Comparison of ENCODE assay signal across 15 cellular contexts in the genomic region with DNA sequence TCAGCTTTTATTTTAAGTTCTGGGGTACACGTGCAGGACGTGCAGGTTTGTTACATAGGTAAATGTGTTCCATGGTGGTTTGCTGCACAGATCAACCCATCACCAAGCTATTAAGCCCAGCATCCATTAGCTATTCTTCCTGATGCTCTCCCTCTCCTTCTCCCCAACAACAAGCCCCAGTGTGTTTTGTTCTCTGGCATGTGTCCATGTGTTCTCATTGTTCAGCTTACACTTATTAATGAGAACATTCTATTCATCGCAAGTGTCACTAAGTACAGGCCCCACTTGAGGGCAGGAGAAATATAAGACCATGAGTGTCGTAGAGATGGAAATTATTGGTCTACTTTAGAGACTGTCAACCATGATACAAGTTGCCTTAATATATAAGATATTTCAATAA.
"Had no signal": no experiment of that assay in that cellular context is flagged by ENCODE, and none has a peak within 500 bp of the region (broad histone marks: within the 10 kb centered on the region; RNA-seq: fewer than 3 reads in every experiment).

No MANE protein-coding gene starts in this region.

- DNase-seq: effector CD4-positive, alpha-beta T cell; endodermal cell; erythroblast; foreskin melanocyte; heart left ventricle; hippocampal formation; kidney glomerular epithelial cell; mucosa of descending colon; naive thymus-derived CD8-positive, alpha-beta T cell; right cardiac atrium; small intestine; stimulated activated CD4-positive, alpha-beta T cell treated with anti-CD3 and anti-CD28 coated beads, Interleukin-12 subunit alpha, Interleukin-12 subunit beta, amount 100 ng/mL, for 4 hours; stimulated activated naive CD4-positive, alpha-beta T cell; stomach had no signal

- H3K36me3 Mint-ChIP-seq: naive thymus-derived CD8-positive, alpha-beta T cell; type B pancreatic cell had no signal

- H3K27me3 Mint-ChIP-seq: naive thymus-derived CD8-positive, alpha-beta T cell; type B pancreatic cell had no signal

- H3K27ac Mint-ChIP-seq: endodermal cell; naive thymus-derived CD8-positive, alpha-beta T cell; type B pancreatic cell had no signal

- H3K4me1 Mint-ChIP-seq: naive thymus-derived CD8-positive, alpha-beta T cell had no signal

- ATAC-seq: heart left ventricle; mucosa of descending colon; naive thymus-derived CD8-positive, alpha-beta T cell; right cardiac atrium had no signal

- H3K4me3 Mint-ChIP-seq: endodermal cell; naive thymus-derived CD8-positive, alpha-beta T cell; type B pancreatic cell had no signal

- H3K9me3 Mint-ChIP-seq: endodermal cell, type B pancreatic cell had no signal
